ENCODE assay signal across 8 cellular contexts in the genomic region with DNA sequence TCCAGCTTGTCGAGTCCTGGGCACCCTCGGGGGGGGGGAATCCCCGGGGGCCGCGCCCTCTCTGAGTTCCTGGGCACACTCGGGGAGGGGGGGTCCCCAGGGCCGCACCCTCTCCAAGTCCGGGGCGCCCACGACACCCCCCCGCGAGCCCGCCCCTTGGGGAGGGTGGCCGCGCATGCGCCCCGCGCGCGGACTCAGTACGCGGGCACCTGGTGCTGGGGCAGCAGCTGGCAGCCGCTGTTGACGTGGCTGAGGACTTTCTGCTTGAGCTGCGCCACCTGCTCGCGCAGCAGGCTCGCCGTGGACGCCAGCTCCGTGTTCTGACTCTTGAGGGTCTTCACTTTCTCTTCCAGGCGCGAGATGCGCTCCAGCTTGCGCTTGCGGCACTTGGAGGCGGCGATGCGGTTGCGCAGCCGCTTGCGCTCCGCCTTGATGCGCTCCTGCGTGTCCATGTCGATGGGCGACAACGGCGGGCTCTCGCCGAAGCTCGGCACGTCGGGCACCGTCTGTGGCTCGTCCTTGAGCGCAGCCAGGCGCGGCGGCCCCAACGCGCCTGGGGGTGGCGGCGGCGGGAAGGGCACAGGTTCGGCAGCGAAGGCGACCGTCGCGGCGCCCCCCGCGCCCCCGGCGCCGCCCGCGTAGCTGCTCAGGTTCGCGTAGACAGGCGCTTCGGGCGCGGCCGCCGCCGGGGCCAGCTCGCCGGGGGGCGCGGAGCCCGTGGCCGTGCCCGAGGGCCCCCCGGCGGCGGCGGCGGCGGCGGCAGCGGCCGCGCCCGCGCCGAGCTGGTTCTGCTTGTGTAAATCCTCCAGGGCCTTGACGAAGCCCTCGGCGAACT. TPM values are rescaled to one million over a fixed set of nuclear protein-coding genes. Genes with fewer than 3 reads are reported as not detected.
DNase-seq lines count a peak whose midpoint lies in the region; ATAC-seq, FAIRE-seq and TF ChIP-seq lines count a peak whose summit lies in the region.

No MANE protein-coding gene starts in this region.

- no peak for FAIRE-seq in kidney (lab: Jason Lieb, UNC)

- ATAC-seq in central memory CD8-positive, alpha-beta T cell (replicated peaks; ENCODE audit: extremely low read depth, poor library complexity, severe bottlenecking): peak; percentile 13
- no peak for ATAC-seq in GM19395 (IDR thresholded peaks at IDR 0.05; ENCODE audit: unreplicated experiment)

- H3K4me3 ChIP-seq in HEK293 (ENCODE audit: low read depth, low read length) (peak overlapping the region; percentile 88), kidney (ENCODE audit: low read length in 2 of 2) (peak overlapping the region; percentile 99)

- H3K27ac Mint-ChIP-seq in central memory CD8-positive, alpha-beta T cell (ENCODE audit: low read depth): peak overlapping the region; percentile 100

- TF ChIP-seq CTCF in HEK293 (tag by site-specific recombination; IDR thresholded peaks at IDR 0.05) (peak; percentile 15), kidney (IDR thresholded peaks at IDR 0.05; ENCODE audit: borderline replicate concordance, extremely low read depth, insufficient read depth) (no peak)

- peak overlapping the region; percentile 95 for H3K27ac ChIP-seq in HEK293 (ENCODE audit: extremely low read depth, low read depth, low read length)
- peak overlapping the region; percentile 100 for H3K27ac ChIP-seq in kidney (ENCODE audit: low read depth in 2 of 2, low read length in 2 of 2)

- H3K9me3 Mint-ChIP-seq in central memory CD8-positive, alpha-beta T cell: no peaks in the 10 kb centered on the region

- H3K4me1 Mint-ChIP-seq in central memory CD8-positive, alpha-beta T cell: peaks cover 53% of the 10 kb centered on the region

- intact Hi-C loops in kidney (cut with DNase I): no loop called here

- no peaks in the 10 kb centered on the region for H3K27me3 Mint-ChIP-seq in central memory CD8-positive, alpha-beta T cell

- H3K36me3 ChIP-seq in HEK293 (ENCODE audit: control insufficient read depth in 2 of 2, insufficient read depth in 1 of 2, low read length in 2 of 2) (peaks cover 3 to 12% of the 10 kb centered on the region in 2 experiments; a peak in 2 of 3 replicates), kidney (ENCODE audit: control insufficient read depth in 1 of 2, insufficient read depth in 2 of 2, low read length in 2 of 2) (peaks cover 8 to 15% of the 10 kb centered on the region in 2 donors)

- peaks cover 67% of the 10 kb centered on the region for H3K36me3 Mint-ChIP-seq in central memory CD8-positive, alpha-beta T cell (ENCODE audit: insufficient read depth)

- H3K4me3 Mint-ChIP-seq in central memory CD8-positive, alpha-beta T cell: peak overlapping the region; percentile 100

- H3K4me1 ChIP-seq in HEK293 (ENCODE audit: control insufficient read depth, insufficient read depth, low read length) (no peaks in the 10 kb centered on the region), kidney (ENCODE audit: control insufficient read depth in 1 of 2, insufficient read depth in 1 of 2, low read depth in 1 of 2, low read length in 2 of 2) (peaks cover 16 to 31% of the 10 kb centered on the region in 2 donors)

- POLR2A ChIA-PET in HEK293 (lab: Yijun Ruan, JAX): interaction anchor here (0.6 to 6.7 kb wide), 35 partner anchors 8 to 246 kb away, joined by 3 to 184 read pairs (median 5); partner anchors contain the start of genes LSM4, MPV17L2, PGPEP1 and RAB3A

- H3K9me3 ChIP-seq in HEK293 (ENCODE audit: control insufficient read depth, insufficient read depth, low read depth, low read length): no peaks in the 10 kb centered on the region
- no peaks in the 10 kb centered on the region for H3K9me3 ChIP-seq in kidney (ENCODE audit: control insufficient read depth in 1 of 2, low read length in 2 of 2)

- DNase-seq in Daoy (ENCODE audit: low read depth): peak; percentile 87
- DNase-seq in NCI-H2171 (lab: John Stamatoyannopoulos, UW): peak; percentile 87
- peak; percentile 56 to 81 (median 68) for DNase-seq in activated CD4-positive, CD25-positive, alpha-beta regulatory T cell (lab: John Stamatoyannopoulos, UW)
- peak; percentile 72 to 85 for DNase-seq in central memory CD8-positive, alpha-beta T cell (ENCODE audit: low spot score in 2 of 2)
- DNase-seq in kidney: peak; percentile 95
- peak; percentile 66 to 77 for DNase-seq in stimulated activated CD4-positive, alpha-beta T cell treated with anti-CD3 and anti-CD28 coated beads, Interleukin-15, amount 100 ng/mL, for 1 hour (ENCODE audit: low read depth in 1 of 2, low spot score in 1 of 2)

- peak overlapping the region; percentile 100 for H3K9ac ChIP-seq in kidney (ENCODE audit: low read length in 2 of 2)

- CTCF ChIA-PET in HEK293 (lab: Yijun Ruan, JAX): interaction anchor here (0.5 to 6.0 kb wide), 29 partner anchors 12 to 285 kb away, joined by 3 to 195 read pairs (median 7); partner anchors contain the start of genes IFI30, LSM4 and SSBP4

TF ChIP-seq in HEK293, 187 proteins besides CTCF, POLR2A, EP300 and RAD21 (continues in another document):
- TF ChIP-seq ZNF19 (tag by site-specific recombination; IDR thresholded peaks at IDR 0.05; ENCODE audit: low read depth): no peak
- peak; percentile 92 for TF ChIP-seq ZBTB8A (tag by site-specific recombination; IDR thresholded peaks at IDR 0.05)
- no peak; the same call in 1 of the 2 replicates for TF ChIP-seq KLF1 (tag by site-specific recombination; IDR thresholded peaks at IDR 0.05)
- peak; percentile 62 for TF ChIP-seq KLF9 (tag by site-specific recombination; IDR thresholded peaks at IDR 0.05; ENCODE audit: low read depth)
- TF ChIP-seq KLF16 (tag by site-specific recombination; IDR thresholded peaks at IDR 0.05): peak; percentile 47; the same call in 1 of the 2 replicates
- peak; percentile 96 for TF ChIP-seq PATZ1 (tag by site-specific recombination; IDR thresholded peaks at IDR 0.05)
- TF ChIP-seq ZNF324 (tag by site-specific recombination; IDR thresholded peaks at IDR 0.05): no peak
- no peak for TF ChIP-seq ZNF280C (tag by site-specific recombination; IDR thresholded peaks at IDR 0.05)
- no peak for TF ChIP-seq ZNF548 (tag by site-specific recombination; IDR thresholded peaks at IDR 0.05)
- TF ChIP-seq ZNF404 (tag by site-specific recombination; IDR thresholded peaks at IDR 0.05): no peak
- 0 out of 2 replicates have a peak, but pooled peaks have one; percentile 32 for TF ChIP-seq OVOL3 (tag by site-specific recombination; IDR thresholded peaks at IDR 0.05)
- no peak for TF ChIP-seq ZNF23 (tag by site-specific recombination; IDR thresholded peaks at IDR 0.05; ENCODE audit: borderline replicate concordance)
- no peak for TF ChIP-seq WT1 (tag by site-specific recombination; IDR thresholded peaks at IDR 0.05)
- TF ChIP-seq ZFP37 (tag by site-specific recombination; IDR thresholded peaks at IDR 0.05): peak; percentile 50; the same call in 1 of the 2 replicates

RNA-seq across cellular contexts. Expression of gene JUND, which starts 1.0 kb away (rescaled TPM):
- 75.0 and 75.6 TPM in 2 replicates for total RNA-seq in Daoy (2014; rRNA removed; shearing (Covaris generic))
- total RNA-seq in kidney: 181 TPM
- polyA plus RNA-seq in kidney (ENCODE audit: insufficient read depth, low read depth, low replicate concordance): 117 TPM

RNA-seq across cellular contexts. Expression of gene IQCN, which starts 6.2 kb away (rescaled TPM):
- total RNA-seq in Daoy (2014; rRNA removed; shearing (Covaris generic)): 0.74 and 12.6 TPM in 2 replicates
- total RNA-seq in kidney: 6.3 TPM
- 0.82 TPM for polyA plus RNA-seq in kidney (ENCODE audit: insufficient read depth, low read depth, low replicate concordance)

RNA-seq across cellular contexts. Expression of gene LSM4, which starts 42.4 kb away (rescaled TPM):
- total RNA-seq in Daoy (2014; rRNA removed; shearing (Covaris generic)): 318 and 351 TPM in 2 replicates
- 87.7 TPM for total RNA-seq in kidney
- polyA plus RNA-seq in kidney (ENCODE audit: insufficient read depth, low read depth, low replicate concordance): 245 TPM

RNA-seq across cellular contexts. Expression of gene PDE4C, which starts 54.2 kb away (rescaled TPM):
- total RNA-seq in Daoy (2014; rRNA removed; shearing (Covaris generic)): 0.17 TPM in 1 of 2 replicates, not detected in the other
- 2.0 TPM for total RNA-seq in kidney
- not detected for polyA plus RNA-seq in kidney (ENCODE audit: insufficient read depth, low read depth, low replicate concordance)

RNA-seq across cellular contexts. Expression of gene PGPEP1, which starts 59.9 kb away (rescaled TPM):
- 4.6 and 16.4 TPM in 2 replicates for total RNA-seq in Daoy (2014; rRNA removed; shearing (Covaris generic))
- 54.5 TPM for total RNA-seq in kidney
- polyA plus RNA-seq in kidney (ENCODE audit: insufficient read depth, low read depth, low replicate concordance): 76.1 TPM
